ENCODE assay signal across 8 cellular contexts in genomic region chr5:170254056-170254455, GRCh38. TPM values are rescaled to one million over a fixed set of nuclear protein-coding genes. Genes with fewer than 3 reads are reported as not detected.
A peak's percentile ranks its signal among the peaks of the same experiment; 100 is the strongest.
DNase-seq lines count a peak whose midpoint lies in the region; ATAC-seq, FAIRE-seq and TF ChIP-seq lines count a peak whose summit lies in the region.

No MANE protein-coding gene starts in this region.

- no peak overlapping the region for H3K4me3 Mint-ChIP-seq in glutamatergic neuron (ENCODE audit: unreplicated experiment)

- no peak for TF ChIP-seq CTCF in glutamatergic neuron (IDR thresholded peaks at IDR 0.05; ENCODE audit: partially characterized antibody, unreplicated experiment)

- intact Hi-C loops in left colon (cut with DNase I, micrococcal nuclease) = no loop called here
- intact Hi-C loops in left cardiac atrium (cut with DNase I) = no loop called here
- intact Hi-C loops in head of caudate nucleus (cut with DNase I) = no loop called here

- FAIRE-seq in GM19239 (lab: Jason Lieb, UNC) = peak; percentile 92

- no peaks in the 10 kb centered on the region for H3K36me3 Mint-ChIP-seq in glutamatergic neuron (ENCODE audit: unreplicated experiment)

- H3K27ac Mint-ChIP-seq in glutamatergic neuron (ENCODE audit: unreplicated experiment) = no peak overlapping the region

- H3K4me1 Mint-ChIP-seq in glutamatergic neuron (ENCODE audit: low read depth, unreplicated experiment) = peaks cover 18% of the 10 kb centered on the region

- ATAC-seq in HG03103 (IDR thresholded peaks at IDR 0.05; ENCODE audit: low read depth, unreplicated experiment) (peak; percentile 97), left colon (peak; percentile 26), left cardiac atrium (no peak)

- no peaks in the 10 kb centered on the region for H3K9me3 Mint-ChIP-seq in glutamatergic neuron (ENCODE audit: unreplicated experiment)

- H3K27me3 Mint-ChIP-seq in glutamatergic neuron (ENCODE audit: unreplicated experiment) = no peaks in the 10 kb centered on the region

- peak; percentile 40 for DNase-seq in GM19239 (ENCODE audit: insufficient read length, low spot score)
- DNase-seq in activated CD4-positive, alpha-beta T cell treated with anti-CD3 and anti-CD28 coated beads, Interleukin-2, amount 50 U/mL, for 1 hour = peak; percentile 60
- no peak for DNase-seq in left colon
- DNase-seq in NCI-H1436 treated with DMSO at 0.1 percent for 48 hours (lab: John Stamatoyannopoulos, UW) = no peak
- no peak for DNase-seq in left cardiac atrium
- no peak for DNase-seq in head of caudate nucleus
- DNase-seq in glutamatergic neuron = no peak

RNA-seq across cellular contexts. Expression of gene C5orf58, which starts 21.3 kb away (rescaled TPM):
- total RNA-seq in left colon = not detected
- not detected for total RNA-seq in left cardiac atrium
- not detected for total RNA-seq in glutamatergic neuron (ENCODE audit: unreplicated experiment)

RNA-seq across cellular contexts. Expression of gene LCP2, which starts 43.5 kb away (rescaled TPM):
- total RNA-seq in left colon = 10 to 100 TPM in 1 of 2 donors, 1 to 10 TPM in 1; 5.9 to 15.5 TPM
- total RNA-seq in left cardiac atrium = 10 to 100 TPM; 10.6 to 12.3 TPM
- total RNA-seq in glutamatergic neuron (ENCODE audit: unreplicated experiment) = not detected

Comparison
In these comparisons a context has a peak if more than half of its experiments do, and no peak if none do; other contexts are left out.
1. DNase-seq: peak in GM19239 (single experiment) and activated CD4-positive, alpha-beta T cell treated with anti-CD3 and anti-CD28 coated beads, Interleukin-2, amount 50 U/mL, for 1 hour (single experiment); none in left colon (0 of 2), NCI-H1436 treated with DMSO at 0.1 percent for 48 hours (single experiment), left cardiac atrium (single experiment), head of caudate nucleus (0 of 42) and glutamatergic neuron (single experiment).
2. ATAC-seq: peak in HG03103 (single experiment) and left colon (single experiment); none in left cardiac atrium (0 of 2).